ENCODE assay signal across 20 cellular contexts in genomic region chr17:5236871-5237540, GRCh38. TPM values are rescaled to one million over a fixed set of nuclear protein-coding genes. Genes with fewer than 3 reads are reported as not detected.
DNase-seq lines count a peak whose midpoint lies in the region; ATAC-seq and TF ChIP-seq lines count a peak whose summit lies in the region.
"Had no signal": no experiment of that assay in that cellular context is flagged by ENCODE, and none has a peak within 500 bp of the region (broad histone marks: within the 10 kb centered on the region; RNA-seq: fewer than 3 reads in every experiment).

No MANE protein-coding gene starts in this region.

- peak overlapping the region; percentile 39; the same call in 1 of the 2 replicates for H2AFZ ChIP-seq in OCI-LY3 (ENCODE audit: low read depth, low read length)

- no peak overlapping the region for H3K27ac ChIP-seq in OCI-LY3 (ENCODE audit: low read length)
- H3K27ac ChIP-seq: HL-60, pancreas, thoracic aorta had no signal

- H3K36me3 ChIP-seq in OCI-LY3 (replicated peaks; ENCODE audit: low read depth, low read length) = no peaks in the 10 kb centered on the region
- H3K36me3 ChIP-seq: thoracic aorta had no signal

- no peak for DNase-seq in stimulated activated naive CD8-positive, alpha-beta T cell treated with anti-CD3 and anti-CD28 coated beads, Interleukin-15, Interleukin-2, amounts not matched to agents 100 U/mL and 50 U/mL, for 24 hours
- peak; percentile 85 for DNase-seq in foreskin melanocyte
- DNase-seq in NOMO-1 treated with dmso at 0.1 percent for 144 hours (lab: John Stamatoyannopoulos, UW; ENCODE audit: unreplicated experiment) = no peak
- DNase-seq in stimulated activated CD4-positive, alpha-beta T cell treated with anti-CD3 and anti-CD28 coated beads, Interleukin-15, amount 100 ng/mL, for 24 hours = no peak
- no peak for DNase-seq in left lobe of liver (ENCODE audit: low spot score)
- DNase-seq in glomerular visceral epithelial cell (ENCODE audit: extremely low spot score) = no peak
- DNase-seq: DMS79 treated with DMSO at 0.1 percent for 48 hours, NCI-H1436 had no signal

- H3K4me3 Mint-ChIP-seq in stimulated activated naive CD8-positive, alpha-beta T cell treated with anti-CD3 and anti-CD28 coated beads, Interleukin-15, Interleukin-2, amounts not matched to agents 100 ng/mL and 50 ng/mL, for 24 hours = no peak overlapping the region
- H3K4me3 Mint-ChIP-seq: activated CD4-positive, alpha-beta T cell treated with anti-CD3 and anti-CD28 coated beads, Interleukin-2, amount 10 ng/mL, durations not matched to agents 24 days and 14 days; activated naive CD4-positive, alpha-beta T cell treated with anti-CD3 and anti-CD28 coated beads for 36 hours; HFFc6; nephron had no signal

- H4K20me1 ChIP-seq in OCI-LY3 (ENCODE audit: insufficient read depth, low read length) = no peaks in the 10 kb centered on the region

- H3K27me3 ChIP-seq in OCI-LY3 (ENCODE audit: low read depth, low read length) = no peaks in the 10 kb centered on the region
- H3K27me3 ChIP-seq: pancreas had no signal

- no peaks in the 10 kb centered on the region for H3K36me3 Mint-ChIP-seq in stimulated activated naive CD8-positive, alpha-beta T cell treated with anti-CD3 and anti-CD28 coated beads, Interleukin-15, Interleukin-2, amounts not matched to agents 100 ng/mL and 50 ng/mL, for 24 hours (ENCODE audit: low read depth)

- no peak for TF ChIP-seq CTCF in OCI-LY3 (IDR thresholded peaks at IDR 0.05; ENCODE audit: low read depth, low read length)

- ATAC-seq in stimulated activated naive CD8-positive, alpha-beta T cell treated with anti-CD3 and anti-CD28 coated beads, Interleukin-15, Interleukin-2, amounts not matched to agents 100 U/mL and 50 U/mL, for 24 hours = no peak
- ATAC-seq in left lobe of liver = no peak

- H3K27ac Mint-ChIP-seq in stimulated activated naive CD8-positive, alpha-beta T cell treated with anti-CD3 and anti-CD28 coated beads, Interleukin-15, Interleukin-2, amounts not matched to agents 100 ng/mL and 50 ng/mL, for 24 hours = peak overlapping the region; percentile 47
- H3K27ac Mint-ChIP-seq: activated CD4-positive, alpha-beta T cell treated with anti-CD3 and anti-CD28 coated beads, Interleukin-2, amount 10 ng/mL, durations not matched to agents 24 days and 14 days; activated naive CD4-positive, alpha-beta T cell treated with anti-CD3 and anti-CD28 coated beads for 36 hours; HFFc6; nephron had no signal

- no peak overlapping the region for H3K9ac ChIP-seq in OCI-LY3 (ENCODE audit: low read length)

- H3K9me3 ChIP-seq in OCI-LY3 (ENCODE audit: insufficient read depth, low read length) = no peaks in the 10 kb centered on the region
- H3K9me3 ChIP-seq: pancreas, thoracic aorta had no signal

- no peak overlapping the region for H3K4me3 ChIP-seq in OCI-LY3 (ENCODE audit: low read length)
- H3K4me3 ChIP-seq: pancreas, thoracic aorta had no signal

- no peaks in the 10 kb centered on the region for H3K79me2 ChIP-seq in OCI-LY3 (ENCODE audit: low read length)

- peaks cover 53% of the 10 kb centered on the region for H3K4me1 Mint-ChIP-seq in stimulated activated naive CD8-positive, alpha-beta T cell treated with anti-CD3 and anti-CD28 coated beads, Interleukin-15, Interleukin-2, amounts not matched to agents 100 ng/mL and 50 ng/mL, for 24 hours (ENCODE audit: low read depth)

- H3K27me3 Mint-ChIP-seq in stimulated activated naive CD8-positive, alpha-beta T cell treated with anti-CD3 and anti-CD28 coated beads, Interleukin-15, Interleukin-2, amounts not matched to agents 100 ng/mL and 50 ng/mL, for 24 hours = no peaks in the 10 kb centered on the region
- H3K27me3 Mint-ChIP-seq: activated CD4-positive, alpha-beta T cell treated with anti-CD3 and anti-CD28 coated beads, Interleukin-2, amount 10 ng/mL, durations not matched to agents 24 days and 14 days had no signal

- H3K4me1 ChIP-seq in OCI-LY3 (ENCODE audit: low read length) = peaks cover 26% of the 10 kb centered on the region
- H3K4me1 ChIP-seq: pancreas had no signal

- H3K9me3 Mint-ChIP-seq in stimulated activated naive CD8-positive, alpha-beta T cell treated with anti-CD3 and anti-CD28 coated beads, Interleukin-15, Interleukin-2, amounts not matched to agents 100 ng/mL and 50 ng/mL, for 24 hours = no peaks in the 10 kb centered on the region
- H3K9me3 Mint-ChIP-seq: activated CD4-positive, alpha-beta T cell treated with anti-CD3 and anti-CD28 coated beads, Interleukin-2, amount 10 ng/mL, durations not matched to agents 24 days and 14 days; activated naive CD4-positive, alpha-beta T cell treated with anti-CD3 and anti-CD28 coated beads for 36 hours; HFFc6; nephron had no signal

- H3K4me2 ChIP-seq in OCI-LY3 (ENCODE audit: low read length) = peak overlapping the region; percentile 22; the same call in 1 of the 2 replicates

RNA-seq across cellular contexts. Expression of gene SCIMP, which starts 2.3 kb away (rescaled TPM):
- total RNA-seq in left lobe of liver = 2.3 TPM
- total RNA-seq: activated CD4-positive, alpha-beta T cell treated with anti-CD3 and anti-CD28 coated beads, Interleukin-2, amount 10 ng/mL, durations not matched to agents 24 days and 14 days; activated naive CD4-positive, alpha-beta T cell treated with anti-CD3 and anti-CD28 coated beads for 36 hours; chondrocyte; fibroblast of lung; HFFc6; IMR-90 had no signal

RNA-seq across cellular contexts. Expression of gene RABEP1, which starts 45.1 kb away (rescaled TPM):
- total RNA-seq in left lobe of liver = 16.8 TPM

RNA-seq across cellular contexts. Expression of gene ZNF594, which starts 45.3 kb away (rescaled TPM):
- total RNA-seq in left lobe of liver = 2.3 TPM
